8 cellular contexts compared by ENCODE assay signal in genomic region chr20:10342152-10342551, GRCh38.
"Had no signal": no experiment of that assay in that cellular context is flagged by ENCODE, and none has a peak within 500 bp of the region (broad histone marks: within the 10 kb centered on the region; RNA-seq: fewer than 3 reads in every experiment).

No MANE protein-coding gene starts in this region.

- H3K4me3 ChIP-seq: GM12878 had no signal

- FAIRE-seq: G401.6, GM12878, GM12891, GM12892, GM18507, GM19239 had no signal

- ATAC-seq: GM12878 had no signal

- DNase-seq: GDM1, GF-D8 had no signal
